ENCODE assay signal across 9 cellular contexts in the genomic region with DNA sequence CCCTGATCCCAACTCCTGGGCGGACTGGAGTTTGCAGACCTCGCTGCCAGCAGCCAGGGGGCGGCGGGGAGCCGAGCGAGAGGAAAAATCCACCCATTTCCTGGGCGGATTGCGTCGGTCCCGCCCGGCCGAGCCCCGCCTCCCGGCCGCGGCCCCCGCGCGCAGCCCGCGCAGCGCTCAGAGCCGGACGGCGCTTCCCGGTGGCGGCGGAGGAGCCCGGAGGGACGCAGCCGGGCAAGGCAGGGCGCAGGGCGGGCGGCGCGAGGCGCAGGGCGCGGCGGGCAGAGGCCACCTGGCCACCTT. TPM values are rescaled to one million over a fixed set of nuclear protein-coding genes. Genes with fewer than 3 reads are reported as not detected.
DNase-seq lines count a peak whose midpoint lies in the region; ATAC-seq and TF ChIP-seq lines count a peak whose summit lies in the region.
"Had no signal": no experiment of that assay in that cellular context is flagged by ENCODE, and none has a peak within 500 bp of the region (broad histone marks: within the 10 kb centered on the region; RNA-seq: fewer than 3 reads in every experiment).

OLFM1 (plus strand) TSS at position 180 of the 303 bp plus-strand sequence. CDS start 322 bp downstream, outside the sequence.

- peaks cover 3% of the 10 kb centered on the region for H3K4me1 Mint-ChIP-seq in activated naive CD8-positive, alpha-beta T cell treated with anti-CD3 and anti-CD28 coated beads, Interleukin-2, amount 10 ng/mL, durations not matched to agents 7 days and 5 days

- TF ChIP-seq CTCF in LNCAP (IDR thresholded peaks at IDR 0.05) (peak; percentile 74), heart right ventricle (IDR thresholded peaks at IDR 0.05) (peak; percentile 59 to 84 (median 78))

- H3K27me3 ChIP-seq in heart right ventricle: peaks cover 15 to 51% (median 34%) of the 10 kb centered on the region in 7 donors

- no peak within 1 kb of the TSS for H3K4me3 Mint-ChIP-seq in activated naive CD8-positive, alpha-beta T cell treated with anti-CD3 and anti-CD28 coated beads, Interleukin-2, amount 10 ng/mL, durations not matched to agents 7 days and 5 days

- intact Hi-C loops in heart right ventricle (cut with DNase I): loop anchor here in 9 of 10 donors (2.0 to 10.0 kb wide), 8 partner anchors 190 to 325 kb away; no protein-coding TSS in a partner anchor

- no peaks in the 10 kb centered on the region for H3K36me3 ChIP-seq in heart right ventricle

- peaks cover 4% of the 10 kb centered on the region for H3K36me3 Mint-ChIP-seq in activated naive CD8-positive, alpha-beta T cell treated with anti-CD3 and anti-CD28 coated beads, Interleukin-2, amount 10 ng/mL, durations not matched to agents 7 days and 5 days

- H3K9me3 Mint-ChIP-seq in activated naive CD8-positive, alpha-beta T cell treated with anti-CD3 and anti-CD28 coated beads, Interleukin-2, amount 10 ng/mL, durations not matched to agents 7 days and 5 days: peaks cover 5% of the 10 kb centered on the region

- DNase-seq in Daoy (ENCODE audit: low read depth): peak; percentile 92
- DNase-seq in activated naive CD8-positive, alpha-beta T cell treated with anti-CD3 and anti-CD28 coated beads, Interleukin-2, amount 10 ng/mL, durations not matched to agents 7 days and 5 days: peak; percentile 49
- DNase-seq in heart right ventricle: peak; percentile 81 to 82
- peak; percentile 43 for DNase-seq in pons (ENCODE audit: low spot score)

- H3K27me3 Mint-ChIP-seq in activated naive CD8-positive, alpha-beta T cell treated with anti-CD3 and anti-CD28 coated beads, Interleukin-2, amount 10 ng/mL, durations not matched to agents 7 days and 5 days: peaks cover 33% of the 10 kb centered on the region

- H3K27ac ChIP-seq in heart right ventricle: peak within 1 kb of the TSS in 4 of 10 donors; percentile 10 to 61 (median 52)

- H3K27ac Mint-ChIP-seq in activated naive CD8-positive, alpha-beta T cell treated with anti-CD3 and anti-CD28 coated beads, Interleukin-2, amount 10 ng/mL, durations not matched to agents 7 days and 5 days: no peak within 1 kb of the TSS

- peaks cover 8 to 39% (median 33%) of the 10 kb centered on the region in 9 donors for H3K4me1 ChIP-seq in heart right ventricle

- 0% methylated on average over 9 to 40 of the region's 40 CpGs for WGBS in heart right ventricle, 2 donors

- peak; percentile 22 for ATAC-seq in activated naive CD8-positive, alpha-beta T cell treated with anti-CD3 and anti-CD28 coated beads, Interleukin-2, amount 10 ng/mL, durations not matched to agents 7 days and 5 days (ENCODE audit: low read depth)
- ATAC-seq in heart right ventricle (peak; percentile 81 to 92 (median 88)), HG02798 (IDR thresholded peaks at IDR 0.05; ENCODE audit: poor library complexity, unreplicated experiment) (no peak), HG03175 (IDR thresholded peaks at IDR 0.05; ENCODE audit: unreplicated experiment) (no peak), HG03025 (IDR thresholded peaks at IDR 0.05; ENCODE audit: low FRiP score, unreplicated experiment) (no peak)

- H3K4me3 ChIP-seq in heart right ventricle: peak within 1 kb of the TSS; percentile 3 to 59 (median 50)

- no peaks in the 10 kb centered on the region for H3K9me3 ChIP-seq in heart right ventricle

- POLR2A ChIA-PET in activated naive CD8-positive, alpha-beta T cell treated with anti-CD3 and anti-CD28 coated beads, Interleukin-2, amount 10 ng/mL, durations not matched to agents 7 days and 5 days (lab: Charles Lee): no interaction called here

RNA-seq across cellular contexts. Expression of gene OLFM1, which starts in this region (rescaled TPM):
- 23.7 and 35.5 TPM in 2 replicates for total RNA-seq in Daoy (2014; rRNA removed; shearing (Covaris generic))
- total RNA-seq in activated naive CD8-positive, alpha-beta T cell treated with anti-CD3 and anti-CD28 coated beads, Interleukin-2, amount 10 ng/mL, durations not matched to agents 7 days and 5 days: not detected
- total RNA-seq in heart right ventricle: 10 to 100 TPM in 2 of 10 donors, 1 to 10 TPM in 8; 3.3 to 13.3 (median 5.9) TPM
- 10 to 100 TPM; 11.3 to 14.9 TPM for polyA plus RNA-seq in heart right ventricle
- total RNA-seq: T-helper 2 cell treated with Interferon-gamma antibody and Interleukin-4, amounts not matched to agents 100 ng/mL and 5 ng/mL, for 36 hours had no signal

Comparison
In these comparisons a context has a peak if more than half of its experiments do, and no peak if none do; other contexts are left out.
1. RNA of gene OLFM1 (total RNA-seq): 23.7 to 35.5 TPM in Daoy and 3.3 to 13.3 TPM in heart right ventricle; not detected in activated naive CD8-positive, alpha-beta T cell treated with anti-CD3 and anti-CD28 coated beads, Interleukin-2, amount 10 ng/mL, durations not matched to agents 7 days and 5 days; every median in the first group is over 4 times any median in the second.
2. Peak in DNase-seq and ATAC-seq in activated naive CD8-positive, alpha-beta T cell treated with anti-CD3 and anti-CD28 coated beads, Interleukin-2, amount 10 ng/mL, durations not matched to agents 7 days and 5 days; RNA of the gene not detected or under 1 TPM.
3. ATAC-seq: peak in heart right ventricle (8 of 8); none in HG02798 (single experiment), HG03175 (single experiment) and HG03025 (single experiment).
4. Peak in every context shown above with its lines, with median percentiles within 50 percentile points of each other: DNase-seq.